ENCODE assay signal across 25 cellular contexts in genomic region chr15:63003836-63004610, GRCh38. TPM values are rescaled to one million over a fixed set of nuclear protein-coding genes. Genes with fewer than 3 reads are reported as not detected.
DNase-seq lines count a peak whose midpoint lies in the region; ATAC-seq, FAIRE-seq and TF ChIP-seq lines count a peak whose summit lies in the region.
"Had no signal": no experiment of that assay in that cellular context is flagged by ENCODE, and none has a peak within 500 bp of the region (broad histone marks: within the 10 kb centered on the region; RNA-seq: fewer than 3 reads in every experiment).

No MANE protein-coding gene starts in this region.

- peaks cover 21% of the 10 kb centered on the region for H3F3A ChIP-seq in neural progenitor cell (ENCODE audit: low read depth)

- no peaks in the 10 kb centered on the region for H3K9me3 ChIP-seq in IMR-90 (ENCODE audit: control insufficient read depth, insufficient read depth, low read length)
- H3K9me3 ChIP-seq in neural progenitor cell (ENCODE audit: low read depth): no peaks in the 10 kb centered on the region
- H3K9me3 ChIP-seq in gastroesophageal sphincter: no peaks in the 10 kb centered on the region
- H3K9me3 ChIP-seq: lower lobe of right lung, MG63, sigmoid colon, thoracic aorta had no signal

- H3K27ac ChIP-seq in IMR-90 (ENCODE audit: insufficient read depth, low read length): no peak overlapping the region
- H3K27ac ChIP-seq in neural progenitor cell: no peak overlapping the region
- H3K27ac ChIP-seq in gastroesophageal sphincter: no peak overlapping the region
- H3K27ac ChIP-seq: coronary artery, hepatocyte, lower lobe of right lung, sigmoid colon, thoracic aorta had no signal

- BruUV-seq in IMR-90 (replicated peaks; lab: Mats Ljungman, UMichigan): no TSS peak

- H3K18ac ChIP-seq in IMR-90 (ENCODE audit: low read depth, low read length): no peak overlapping the region

- no peaks in the 10 kb centered on the region for H3K36me3 Mint-ChIP-seq in neural progenitor cell
- H3K36me3 Mint-ChIP-seq: CD4-positive, CD25-positive, alpha-beta regulatory T cell; naive B cell; stimulated activated memory B cell treated with anti-CD40 and anti-IgM and Interleukin-4, amounts not matched to agents 10 μg/mL and 1 μg/mL and 100 μg/mL, for 72 hours had no signal

- CTCF ChIA-PET in IMR-90 (lab: Yijun Ruan, JAX): interaction anchor here (0.6 kb wide), 1 partner anchor 10 kb away, joined by 3 read pairs; no protein-coding TSS in a partner anchor

- H2AFZ ChIP-seq in IMR-90 (replicated peaks; ENCODE audit: low read length, poor library complexity) (no peak overlapping the region), neural progenitor cell (replicated peaks) (no peak overlapping the region)
- H2AFZ ChIP-seq: hepatocyte had no signal

- TF ChIP-seq POLR2A in IMR-90 (IDR thresholded peaks at IDR 0.05; ENCODE audit: low read depth, low read length) (no peak), gastroesophageal sphincter (IDR thresholded peaks at IDR 0.05) (no peak)

- H2BK120ac ChIP-seq in IMR-90 (ENCODE audit: low read depth, low read length): 0 out of 2 replicates have a peak overlapping the region, but pooled peaks have one; percentile 32

- H3K27me3 ChIP-seq in IMR-90 (ENCODE audit: control insufficient read depth, insufficient read depth, low read length): no peaks in the 10 kb centered on the region
- H3K27me3 ChIP-seq in neural progenitor cell: no peaks in the 10 kb centered on the region
- no peaks in the 10 kb centered on the region for H3K27me3 ChIP-seq in gastroesophageal sphincter
- H3K27me3 ChIP-seq: hepatocyte, MG63, sigmoid colon had no signal

- dilution Hi-C loops in IMR-90 (cut with HindIII; ENCODE audit: low sequenced_read_pairs, unreplicated experiment): no loop called here

- no peak for ATAC-seq in IMR-90 (ENCODE audit: low read depth)
- ATAC-seq in GM19452 (IDR thresholded peaks at IDR 0.05; ENCODE audit: unreplicated experiment): no peak
- no peak for ATAC-seq in gastroesophageal sphincter
- ATAC-seq: lower lobe of right lung; stimulated activated memory B cell treated with anti-CD40 and anti-IgM and Interleukin-4, amounts not matched to agents 10 μg/mL and 1 μg/mL and 100 μg/mL, for 72 hours had no signal

- FAIRE-seq in D721Med (lab: Jason Lieb, UNC): no peak

- H4K8ac ChIP-seq in IMR-90 (ENCODE audit: low read depth in 2 of 2, low read length in 2 of 2): no peak overlapping the region

- H3K4me1 ChIP-seq in IMR-90 (ENCODE audit: control insufficient read depth, insufficient read depth, low read length) (no peaks in the 10 kb centered on the region), neural progenitor cell (peaks cover 35% of the 10 kb centered on the region), gastroesophageal sphincter (no peaks in the 10 kb centered on the region)
- H3K4me1 ChIP-seq: lower lobe of right lung, sigmoid colon had no signal

- H3K4ac ChIP-seq in IMR-90 (ENCODE audit: low read depth, low read length): peak overlapping the region; percentile 7; the same call in 1 of the 2 replicates

- peak overlapping the region; percentile 80 for H2AK5ac ChIP-seq in IMR-90 (ENCODE audit: low read depth, low read length)

- no peak overlapping the region for H3K23ac ChIP-seq in IMR-90 (ENCODE audit: low read depth, low read length)

- H3K27ac Mint-ChIP-seq in neural progenitor cell: no peak overlapping the region
- H3K27ac Mint-ChIP-seq: activated CD4-positive, alpha-beta T cell treated with anti-CD3 and anti-CD28 coated beads, Interleukin-2, amount 10 ng/mL, durations not matched to agents 7 days and 5 days; CD4-positive, CD25-positive, alpha-beta regulatory T cell; naive B cell; stimulated activated memory B cell treated with anti-CD40 and anti-IgM and Interleukin-4, amounts not matched to agents 10 μg/mL and 1 μg/mL and 100 μg/mL, for 72 hours had no signal

- TF ChIP-seq RAD21 in IMR-90 (IDR thresholded peaks at IDR 0.05; ENCODE audit: low read length): peak; percentile 22; the same call in 1 of the 2 replicates

- no peak overlapping the region for H4K5ac ChIP-seq in IMR-90 (ENCODE audit: low read depth, low read length)

- 0 out of 2 replicates have a peak overlapping the region, but pooled peaks have one; percentile 63 for H3K14ac ChIP-seq in IMR-90 (replicated peaks; ENCODE audit: low read depth, low read length)

- H3K4me3 ChIP-seq in IMR-90 (ENCODE audit: insufficient read depth, low read depth, low read length): no peak overlapping the region
- H3K4me3 ChIP-seq in epithelial cell of esophagus (ENCODE audit: low read length): no peak overlapping the region
- H3K4me3 ChIP-seq in neural progenitor cell: no peak overlapping the region
- H3K4me3 ChIP-seq in gastroesophageal sphincter: no peak overlapping the region
- H3K4me3 ChIP-seq: coronary artery, hepatocyte, lower lobe of right lung, MG63, sigmoid colon, thoracic aorta had no signal

- no peaks in the 10 kb centered on the region for H4K20me1 ChIP-seq in IMR-90 (ENCODE audit: insufficient read depth, low read length)
- no peaks in the 10 kb centered on the region for H4K20me1 ChIP-seq in neural progenitor cell (ENCODE audit: low read depth)

- WGBS in IMR-90 (ENCODE audit: extremely low coverage in 2 of 2, insufficient read length in 1 of 2), 2 experiments: no CpG with 5 or more reads among the region's 5 CpGs
- WGBS in gastroesophageal sphincter (ENCODE audit: low coverage in 1 of 2), 2 donors: 89 to 100% methylated on average over 1 to 3 of the region's 5 CpGs

- intact Hi-C loops in IMR-90 (cut with micrococcal nuclease): no loop called here

- no peaks in the 10 kb centered on the region for H3K9me3 Mint-ChIP-seq in neural progenitor cell
- H3K9me3 Mint-ChIP-seq: activated CD4-positive, alpha-beta T cell treated with anti-CD3 and anti-CD28 coated beads, Interleukin-2, amount 10 ng/mL, durations not matched to agents 7 days and 5 days; naive B cell; stimulated activated memory B cell treated with anti-CD40 and anti-IgM and Interleukin-4, amounts not matched to agents 10 μg/mL and 1 μg/mL and 100 μg/mL, for 72 hours had no signal

- H3K4me2 ChIP-seq in IMR-90 (ENCODE audit: low read depth, low read length) (no peak overlapping the region), neural progenitor cell (no peak overlapping the region)
- H3K4me2 ChIP-seq: hepatocyte had no signal

- H2BK15ac ChIP-seq in IMR-90 (ENCODE audit: low read depth, low read length): peak overlapping the region; percentile 28; the same call in 2 of the 3 replicates

- TF ChIP-seq CTCF in IMR-90 (conservative IDR thresholded peaks at IDR 0.05; ENCODE audit: low read depth, low read length) (0 out of 2 replicates have a peak, but pooled peaks have one; percentile 10), epithelial cell of esophagus (IDR thresholded peaks at IDR 0.05; ENCODE audit: insufficient read depth, low read depth, low read length, missing control alignments) (peak; percentile 6), neural progenitor cell (IDR thresholded peaks at IDR 0.05) (peak; percentile 17), gastroesophageal sphincter (IDR thresholded peaks at IDR 0.05) (no peak), D721Med (IDR thresholded peaks at IDR 0.05; ENCODE audit: insufficient read depth, missing control alignments) (no peak)

- H3K9ac ChIP-seq in IMR-90 (ENCODE audit: low read depth, low read length) (no peak overlapping the region), neural progenitor cell (no peak overlapping the region)

- peaks cover 5% of the 10 kb centered on the region for H3K9me1 ChIP-seq in IMR-90 (ENCODE audit: insufficient read depth, low read length)

- no peak overlapping the region for H3K56ac ChIP-seq in IMR-90 (ENCODE audit: extremely low read depth, insufficient read depth, low read length)

- H2AK9ac ChIP-seq in IMR-90 (replicated peaks; ENCODE audit: low read depth, low read length, poor library complexity): peak overlapping the region; percentile 80

- H3K4me1 Mint-ChIP-seq in neural progenitor cell: peaks cover 44% of the 10 kb centered on the region
- H3K4me1 Mint-ChIP-seq: activated CD4-positive, alpha-beta T cell treated with anti-CD3 and anti-CD28 coated beads, Interleukin-2, amount 10 ng/mL, durations not matched to agents 7 days and 5 days; CD4-positive, CD25-positive, alpha-beta regulatory T cell; naive B cell; stimulated activated memory B cell treated with anti-CD40 and anti-IgM and Interleukin-4, amounts not matched to agents 10 μg/mL and 1 μg/mL and 100 μg/mL, for 72 hours had no signal

- H4K91ac ChIP-seq in IMR-90 (ENCODE audit: insufficient read depth, low read depth, low read length): no peak overlapping the region

- POLR2A ChIA-PET in IMR-90 (lab: Charles Lee; ENCODE audit: unreplicated experiment): no interaction called here

- no peaks in the 10 kb centered on the region for H3K79me2 ChIP-seq in neural progenitor cell (ENCODE audit: low read depth)
- H3K79me2 ChIP-seq: hepatocyte had no signal

- no peak overlapping the region for H2BK5ac ChIP-seq in IMR-90 (ENCODE audit: low read depth, low read length, poor library complexity, severe bottlenecking)

- TF ChIP-seq EP300 in gastroesophageal sphincter (IDR thresholded peaks at IDR 0.05): no peak

- no peak overlapping the region for H3K4me3 Mint-ChIP-seq in neural progenitor cell
- H3K4me3 Mint-ChIP-seq: activated CD4-positive, alpha-beta T cell treated with anti-CD3 and anti-CD28 coated beads, Interleukin-2, amount 10 ng/mL, durations not matched to agents 7 days and 5 days; CD4-positive, CD25-positive, alpha-beta regulatory T cell; naive B cell; stimulated activated memory B cell treated with anti-CD40 and anti-IgM and Interleukin-4, amounts not matched to agents 10 μg/mL and 1 μg/mL and 100 μg/mL, for 72 hours had no signal

- DNase-seq in EH (ENCODE audit: low read depth) (peak; percentile 53), IMR-90 (no peak), epithelial cell of esophagus (ENCODE audit: low read depth) (peak; percentile 29), neural progenitor cell (ENCODE audit: low spot score) (peak; percentile 55), D721Med (ENCODE audit: insufficient read length, low spot score) (no peak), NCI-H2171 treated with DMSO at 0.1 percent for 48 hours (lab: John Stamatoyannopoulos, UW) (no peak)
- DNase-seq: activated CD4-positive, alpha-beta T cell treated with anti-CD3 and anti-CD28 coated beads, Interleukin-2, amount 10 ng/mL, durations not matched to agents 7 days and 5 days; activated CD8-positive, alpha-beta memory T cell treated with anti-CD3 and anti-CD28 coated beads, Interleukin-2, amount 50 U/mL, for 4 hours; CD4-positive, CD25-positive, alpha-beta regulatory T cell; DMS153; islet precursor cell; lower lobe of right lung; MG63; naive B cell; NCI-H146; NCI-H748 treated with DMSO at 0.1 percent for 48 hours; posterior cingulate gyrus; SHP77; sigmoid colon had no signal

- no peak overlapping the region for H2BK20ac ChIP-seq in IMR-90 (ENCODE audit: low read depth, low read length)

- H3K79me1 ChIP-seq in IMR-90 (ENCODE audit: low read depth in 1 of 2, low read length in 2 of 2): no peaks in the 10 kb centered on the region

- peaks cover 5% of the 10 kb centered on the region for H3K27me3 Mint-ChIP-seq in neural progenitor cell (ENCODE audit: insufficient read depth, low read depth)

- no peaks in the 10 kb centered on the region for H3K36me3 ChIP-seq in IMR-90 (ENCODE audit: control insufficient read depth, insufficient read depth, low read length)
- H3K36me3 ChIP-seq in neural progenitor cell: no peaks in the 10 kb centered on the region
- H3K36me3 ChIP-seq in gastroesophageal sphincter: no peaks in the 10 kb centered on the region
- H3K36me3 ChIP-seq: lower lobe of right lung, MG63, sigmoid colon, thoracic aorta had no signal

- in situ Hi-C loops in IMR-90 (cut with MboI; ENCODE audit: low sequenced_read_pairs): no loop called here

RNA-seq across cellular contexts. Expression of gene TPM1, which starts 38.5 kb away (rescaled TPM):
- total RNA-seq in IMR-90 (2012; rRNA removed) (661 and 997 TPM in 2 replicates), neural progenitor cell (ENCODE audit: low replicate concordance) (614 and 623 TPM in 2 replicates), gastroesophageal sphincter (1,000 to 10,000 TPM; 3,599 to 7,152 (median 6,397) TPM)
- 1,566 and 1,623 TPM in 2 replicates for polyA plus RNA-seq in IMR-90 (2012; rRNA removed)
- polyA plus RNA-seq in IMR-90 (2012; cell fraction: cytosol; rRNA removed): 700 and 932 TPM in 2 replicates
- 972 and 2,415 TPM in 2 replicates for polyA plus RNA-seq in IMR-90 (2012; cell fraction: nucleus; rRNA removed; ENCODE audit: low replicate concordance)

Comparison
In these comparisons a context has a peak if more than half of its experiments do, and no peak if none do; other contexts are left out.
1. DNase-seq: peak in EH (single experiment), epithelial cell of esophagus (single experiment) and neural progenitor cell (single experiment); none in IMR-90 (single experiment), D721Med (single experiment) and NCI-H2171 treated with DMSO at 0.1 percent for 48 hours (single experiment).
2. CTCF ChIP-seq: peak in IMR-90 (single experiment), epithelial cell of esophagus (single experiment) and neural progenitor cell (single experiment); none in gastroesophageal sphincter (0 of 4) and D721Med (single experiment).